In genomic region chr5:159121061-159121460, GRCh38 we compare ENCODE assay signal across 22 cellular contexts. TPM values are rescaled to one million over a fixed set of nuclear protein-coding genes. Genes with fewer than 3 reads are reported as not detected.
A peak's percentile ranks its signal among the peaks of the same experiment; 100 is the strongest.
DNase-seq lines count a peak whose midpoint lies in the region; ATAC-seq, FAIRE-seq and TF ChIP-seq lines count a peak whose summit lies in the region.
"Had no signal": no experiment of that assay in that cellular context is flagged by ENCODE, and none has a peak within 500 bp of the region (broad histone marks: within the 10 kb centered on the region; RNA-seq: fewer than 3 reads in every experiment).

No MANE protein-coding gene starts in this region.

- POLR2A ChIA-PET in activated CD4-positive, alpha-beta memory T cell treated with anti-CD3 and anti-CD28 coated beads, Interleukin-2, amount 10 ng/mL, durations not matched to agents 7 days and 5 days (lab: Charles Lee), result no interaction called here
- POLR2A ChIA-PET in naive thymus-derived CD8-positive, alpha-beta T cell (lab: Charles Lee), result no interaction called here

- no peak overlapping the region for H3K4me3 Mint-ChIP-seq in activated CD4-positive, alpha-beta T cell treated with anti-CD3 and anti-CD28 coated beads, Interleukin-2, amount 10 ng/mL, durations not matched to agents 24 days and 14 days
- no peak overlapping the region for H3K4me3 Mint-ChIP-seq in activated CD4-positive, alpha-beta memory T cell treated with anti-CD3 and anti-CD28 coated beads, Interleukin-2, amount 10 ng/mL, durations not matched to agents 7 days and 5 days
- H3K4me3 Mint-ChIP-seq in naive thymus-derived CD8-positive, alpha-beta T cell, result peak overlapping the region in 9 of 10 donors; percentile 16 to 90 (median 74)
- no peak overlapping the region for H3K4me3 Mint-ChIP-seq in type B pancreatic cell
- H3K4me3 Mint-ChIP-seq: dendritic cell treated with granulocyte-macrophage colony-stimulating factor and Interleukin-4, amounts not matched to agents 40 ng/mL and 50 ng/mL, for 4 days; H9; mesothelial cell of epicardium had no signal

- ATAC-seq in naive thymus-derived CD8-positive, alpha-beta T cell, result no peak

- FAIRE-seq in GM19239 (lab: Jason Lieb, UNC), result peak; percentile 82

- intact Hi-C loops in activated CD4-positive, alpha-beta T cell treated with anti-CD3 and anti-CD28 coated beads, Interleukin-2, amount 10 ng/mL, durations not matched to agents 24 days and 14 days (cut with micrococcal nuclease), result no loop called here
- intact Hi-C loops in dorsolateral prefrontal cortex (cut with DNase I), result no loop called here

- DNase-seq in activated CD4-positive, alpha-beta T cell treated with anti-CD3 and anti-CD28 coated beads, Interleukin-2, amount 10 ng/mL, durations not matched to agents 24 days and 14 days, result no peak
- DNase-seq in activated CD4-positive, alpha-beta T cell treated with anti-CD3 and anti-CD28 coated beads for 1 hour, result no peak
- DNase-seq in GM19239 (ENCODE audit: insufficient read length, low spot score) (no peak), dorsolateral prefrontal cortex (no peak), type B pancreatic cell (ENCODE audit: extremely low spot score, unreplicated experiment) (no peak), NCI-H1694 treated with DMSO at 0.1 percent for 48 hours (lab: John Stamatoyannopoulos, UW) (no peak)
- DNase-seq in activated CD4-positive, alpha-beta memory T cell treated with anti-CD3 and anti-CD28 coated beads, Interleukin-2, amount 10 ng/mL, durations not matched to agents 7 days and 5 days, result no peak
- DNase-seq in naive thymus-derived CD8-positive, alpha-beta T cell, result no peak
- DNase-seq: activated CD4-positive, CD25-positive, alpha-beta regulatory T cell; activated naive CD4-positive, alpha-beta T cell treated with Interleukin-2 at 50 U/mL for 16 hours; brain microvascular endothelial cell; foreskin melanocyte; H9; NCI-H1048; NCI-H2081; NCI-H510A treated with DMSO at 0.1 percent for 48 hours; SHP77 had no signal

- peaks cover 12% of the 10 kb centered on the region for H3K27me3 Mint-ChIP-seq in activated CD4-positive, alpha-beta T cell treated with anti-CD3 and anti-CD28 coated beads, Interleukin-2, amount 10 ng/mL, durations not matched to agents 24 days and 14 days
- H3K27me3 Mint-ChIP-seq in activated CD4-positive, alpha-beta memory T cell treated with anti-CD3 and anti-CD28 coated beads, Interleukin-2, amount 10 ng/mL, durations not matched to agents 7 days and 5 days, result peaks cover 20% of the 10 kb centered on the region
- H3K27me3 Mint-ChIP-seq in naive thymus-derived CD8-positive, alpha-beta T cell, result no peaks in the 10 kb centered on the region
- H3K27me3 Mint-ChIP-seq in type B pancreatic cell, result peaks cover 2% of the 10 kb centered on the region

- H3K27me3 ChIP-seq in dorsolateral prefrontal cortex, result peaks cover 0 to 6% (median 0%) of the 10 kb centered on the region in 45 donors
- H3K27me3 ChIP-seq: brain microvascular endothelial cell, tibial nerve had no signal

- no peak overlapping the region for H3K27ac ChIP-seq in dorsolateral prefrontal cortex
- H3K27ac ChIP-seq: brain microvascular endothelial cell, HL-60, tibial nerve had no signal

- no peak for TF ChIP-seq CTCF in dorsolateral prefrontal cortex (IDR thresholded peaks at IDR 0.05 in 54 of 56, conservative IDR thresholded peaks at IDR 0.05 in 2 of 56; ENCODE audit: low read depth in 1 of 56, partially characterized antibody in 56 of 56)
- no peak for TF ChIP-seq CTCF in type B pancreatic cell (conservative IDR thresholded peaks at IDR 0.05)

- H3K36me3 Mint-ChIP-seq in activated CD4-positive, alpha-beta T cell treated with anti-CD3 and anti-CD28 coated beads, Interleukin-2, amount 10 ng/mL, durations not matched to agents 24 days and 14 days (ENCODE audit: low read depth), result peaks cover 2% of the 10 kb centered on the region
- peaks cover 10% of the 10 kb centered on the region for H3K36me3 Mint-ChIP-seq in activated CD4-positive, alpha-beta memory T cell treated with anti-CD3 and anti-CD28 coated beads, Interleukin-2, amount 10 ng/mL, durations not matched to agents 7 days and 5 days (ENCODE audit: low read depth)
- H3K36me3 Mint-ChIP-seq in naive thymus-derived CD8-positive, alpha-beta T cell, result peaks cover 0 to 16% (median 11%) of the 10 kb centered on the region in 3 donors
- no peaks in the 10 kb centered on the region for H3K36me3 Mint-ChIP-seq in type B pancreatic cell
- H3K36me3 Mint-ChIP-seq: mesothelial cell of epicardium had no signal

- no peak overlapping the region for H3K4me3 ChIP-seq in dorsolateral prefrontal cortex
- H3K4me3 ChIP-seq: tibial nerve had no signal

- CTCF ChIA-PET in activated CD4-positive, alpha-beta memory T cell treated with anti-CD3 and anti-CD28 coated beads, Interleukin-2, amount 10 ng/mL, durations not matched to agents 7 days and 5 days (lab: Charles Lee), result interaction anchor here (1.4 kb wide), 1 partner anchor 425 kb away, joined by 4 read pairs; no protein-coding TSS in a partner anchor

- peak overlapping the region; percentile 44 for H3K27ac Mint-ChIP-seq in activated CD4-positive, alpha-beta T cell treated with anti-CD3 and anti-CD28 coated beads, Interleukin-2, amount 10 ng/mL, durations not matched to agents 24 days and 14 days
- H3K27ac Mint-ChIP-seq in activated CD4-positive, alpha-beta memory T cell treated with anti-CD3 and anti-CD28 coated beads, Interleukin-2, amount 10 ng/mL, durations not matched to agents 7 days and 5 days, result peak overlapping the region; percentile 87
- peak overlapping the region; percentile 72 to 97 (median 90) for H3K27ac Mint-ChIP-seq in naive thymus-derived CD8-positive, alpha-beta T cell
- no peak overlapping the region for H3K27ac Mint-ChIP-seq in type B pancreatic cell
- H3K27ac Mint-ChIP-seq: dendritic cell treated with granulocyte-macrophage colony-stimulating factor and Interleukin-4, amounts not matched to agents 40 ng/mL and 50 ng/mL, for 4 days; H9; mesothelial cell of epicardium had no signal

- H3K9me3 Mint-ChIP-seq in activated CD4-positive, alpha-beta T cell treated with anti-CD3 and anti-CD28 coated beads, Interleukin-2, amount 10 ng/mL, durations not matched to agents 24 days and 14 days, result peaks cover 15% of the 10 kb centered on the region
- H3K9me3 Mint-ChIP-seq in activated CD4-positive, alpha-beta memory T cell treated with anti-CD3 and anti-CD28 coated beads, Interleukin-2, amount 10 ng/mL, durations not matched to agents 7 days and 5 days, result peaks cover 17% of the 10 kb centered on the region
- peaks cover 0 to 20% (median 9%) of the 10 kb centered on the region in 9 donors for H3K9me3 Mint-ChIP-seq in naive thymus-derived CD8-positive, alpha-beta T cell
- peaks cover 6% of the 10 kb centered on the region for H3K9me3 Mint-ChIP-seq in type B pancreatic cell

- peaks cover 14% of the 10 kb centered on the region for H3K4me1 Mint-ChIP-seq in activated CD4-positive, alpha-beta T cell treated with anti-CD3 and anti-CD28 coated beads, Interleukin-2, amount 10 ng/mL, durations not matched to agents 24 days and 14 days
- peaks cover 23% of the 10 kb centered on the region for H3K4me1 Mint-ChIP-seq in activated CD4-positive, alpha-beta memory T cell treated with anti-CD3 and anti-CD28 coated beads, Interleukin-2, amount 10 ng/mL, durations not matched to agents 7 days and 5 days
- peaks cover 12 to 23% (median 18%) of the 10 kb centered on the region in 4 donors for H3K4me1 Mint-ChIP-seq in naive thymus-derived CD8-positive, alpha-beta T cell
- H3K4me1 Mint-ChIP-seq in type B pancreatic cell (ENCODE audit: unreplicated experiment), result no peaks in the 10 kb centered on the region
- H3K4me1 Mint-ChIP-seq: H9, mesothelial cell of epicardium had no signal

RNA-seq across cellular contexts. Expression of gene EBF1, which starts 21.3 kb away (rescaled TPM):
- total RNA-seq in activated CD4-positive, alpha-beta T cell treated with anti-CD3 and anti-CD28 coated beads, Interleukin-2, amount 10 ng/mL, durations not matched to agents 24 days and 14 days, result not detected in 2 replicates
- total RNA-seq in activated CD4-positive, alpha-beta memory T cell treated with anti-CD3 and anti-CD28 coated beads, Interleukin-2, amount 10 ng/mL, durations not matched to agents 7 days and 5 days, result under 1 TPM in 1 of 2 experiments, not detected in 1; 0.23 TPM
- total RNA-seq in naive thymus-derived CD8-positive, alpha-beta T cell, result 1 to 10 TPM; 2.9 to 4.8 TPM
- under 1 TPM in 2 of 3 donors, not detected in 1; 0.07 to 0.60 TPM for polyA plus RNA-seq in naive thymus-derived CD8-positive, alpha-beta T cell
- total RNA-seq in dorsolateral prefrontal cortex, result 10 to 100 TPM in 11 of 120 experiments, 1 to 10 TPM in 109; 2.0 to 17.9 (median 5.2) TPM
- 2.2 and 73.2 TPM in 2 replicates for total RNA-seq in type B pancreatic cell (ENCODE audit: low replicate concordance)
- total RNA-seq: epithelial cell of proximal tubule, H9 had no signal

Comparison
In these comparisons a context has a peak if more than half of its experiments do, and no peak if none do; other contexts are left out.
1. H3K4me3 Mint-ChIP-seq: peak in naive thymus-derived CD8-positive, alpha-beta T cell (9 of 10); none in activated CD4-positive, alpha-beta T cell treated with anti-CD3 and anti-CD28 coated beads, Interleukin-2, amount 10 ng/mL, durations not matched to agents 24 days and 14 days (single experiment), activated CD4-positive, alpha-beta memory T cell treated with anti-CD3 and anti-CD28 coated beads, Interleukin-2, amount 10 ng/mL, durations not matched to agents 7 days and 5 days (single experiment) and type B pancreatic cell (single experiment).